Comparison of ENCODE assay signal across 8 cellular contexts in the genomic region with DNA sequence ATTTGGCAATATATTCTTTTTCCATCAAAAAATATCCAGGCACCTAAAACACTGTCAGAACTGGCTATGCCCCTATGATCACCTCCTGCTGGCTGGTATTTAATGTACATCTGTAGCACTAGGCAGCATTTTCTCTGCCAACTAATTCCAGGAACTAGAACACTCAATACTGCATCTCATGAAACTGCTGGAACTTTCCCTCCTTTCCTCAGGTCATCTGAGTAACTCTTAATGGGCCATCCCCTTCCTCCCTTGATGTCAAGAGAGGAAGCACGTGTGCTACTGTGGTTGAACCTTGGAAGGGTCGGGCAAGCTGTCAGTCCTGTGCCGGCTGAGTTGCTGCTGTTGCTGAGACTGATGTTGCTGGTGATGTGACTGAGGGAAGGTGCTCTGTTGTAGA. TPM values are rescaled to one million over a fixed set of nuclear protein-coding genes. Genes with fewer than 3 reads are reported as not detected.
DNase-seq lines count a peak whose midpoint lies in the region; ATAC-seq and TF ChIP-seq lines count a peak whose summit lies in the region.

No MANE protein-coding gene starts in this region.

- H3K36me3 ChIP-seq in gastrocnemius medialis, result peaks cover 0 to 59% of the 10 kb centered on the region in 2 donors

- H3K4me3 Mint-ChIP-seq in activated CD4-positive, alpha-beta memory T cell treated with anti-CD3 and anti-CD28 coated beads, Interleukin-2, amount 10 ng/mL, durations not matched to agents 7 days and 5 days, result no peak overlapping the region

- H3K27me3 ChIP-seq in gastrocnemius medialis, result no peaks in the 10 kb centered on the region

- CTCF ChIA-PET in activated CD4-positive, alpha-beta memory T cell treated with anti-CD3 and anti-CD28 coated beads, Interleukin-2, amount 10 ng/mL, durations not matched to agents 7 days and 5 days (lab: Charles Lee), result interaction anchor here (0.6 kb wide), 1 partner anchor 14 kb away, joined by 3 read pairs; no protein-coding TSS in a partner anchor

- no peak for TF ChIP-seq POLR2A in gastrocnemius medialis (IDR thresholded peaks at IDR 0.05)

- peak; percentile 41 for DNase-seq in activated CD4-positive, alpha-beta memory T cell treated with anti-CD3 and anti-CD28 coated beads, Interleukin-2, amount 10 ng/mL, durations not matched to agents 7 days and 5 days
- DNase-seq in iris pigment epithelial cell (ENCODE audit: low read depth) (peak; percentile 49), NCI-H128 (lab: John Stamatoyannopoulos, UW; ENCODE audit: unreplicated experiment) (no peak), gastrocnemius medialis (no peak), NCI-H1105 treated with DMSO at 0.1 percent for 48 hours (lab: John Stamatoyannopoulos, UW) (no peak), GOT3 (lab: John Stamatoyannopoulos, UW) (no peak)

- TF ChIP-seq CTCF in gastrocnemius medialis (IDR thresholded peaks at IDR 0.05 in 4 of 5, conservative IDR thresholded peaks at IDR 0.05 in 1 of 5), result no peak

- H3K4me3 ChIP-seq in gastrocnemius medialis, result no peak overlapping the region

- H3K27ac Mint-ChIP-seq in activated CD4-positive, alpha-beta memory T cell treated with anti-CD3 and anti-CD28 coated beads, Interleukin-2, amount 10 ng/mL, durations not matched to agents 7 days and 5 days, result no peak overlapping the region

- intact Hi-C loops in gastrocnemius medialis (cut with DNase I; ENCODE audit: low total_unique reads), result no loop called here

- H3K9me3 ChIP-seq in gastrocnemius medialis, result no peaks in the 10 kb centered on the region

- in situ Hi-C loops in gastrocnemius medialis (cut with MboI; ENCODE audit: low sequenced_read_pairs in 4 of 4), result no loop called here

- peaks cover 17% of the 10 kb centered on the region for H3K4me1 Mint-ChIP-seq in activated CD4-positive, alpha-beta memory T cell treated with anti-CD3 and anti-CD28 coated beads, Interleukin-2, amount 10 ng/mL, durations not matched to agents 7 days and 5 days

- no peaks in the 10 kb centered on the region for H3K27me3 Mint-ChIP-seq in activated CD4-positive, alpha-beta memory T cell treated with anti-CD3 and anti-CD28 coated beads, Interleukin-2, amount 10 ng/mL, durations not matched to agents 7 days and 5 days

- ATAC-seq in GM18508 (IDR thresholded peaks at IDR 0.05; ENCODE audit: insufficient read depth, unreplicated experiment) (peak; percentile 64), HG02759 (IDR thresholded peaks at IDR 0.05; ENCODE audit: unreplicated experiment) (peak; percentile 83), gastrocnemius medialis (no peak)

- H3K4me1 ChIP-seq in gastrocnemius medialis, result no peaks in the 10 kb centered on the region

- H3K36me3 Mint-ChIP-seq in activated CD4-positive, alpha-beta memory T cell treated with anti-CD3 and anti-CD28 coated beads, Interleukin-2, amount 10 ng/mL, durations not matched to agents 7 days and 5 days (ENCODE audit: low read depth), result peaks cover 53% of the 10 kb centered on the region

- no peak overlapping the region for H3K27ac ChIP-seq in gastrocnemius medialis

- no peaks in the 10 kb centered on the region for H3K9me3 Mint-ChIP-seq in activated CD4-positive, alpha-beta memory T cell treated with anti-CD3 and anti-CD28 coated beads, Interleukin-2, amount 10 ng/mL, durations not matched to agents 7 days and 5 days

- POLR2A ChIA-PET in activated CD4-positive, alpha-beta memory T cell treated with anti-CD3 and anti-CD28 coated beads, Interleukin-2, amount 10 ng/mL, durations not matched to agents 7 days and 5 days (lab: Charles Lee), result interaction anchor here (1.1 to 1.4 kb wide), 3 partner anchors 11 to 89 kb away, joined by 3 to 4 read pairs (median 4); a partner anchor contains a TSS

RNA-seq across cellular contexts. Expression of a gene that starts 39.4 kb away (rescaled TPM):
- 10 to 100 TPM; 68.2 to 70.1 TPM for total RNA-seq in activated CD4-positive, alpha-beta memory T cell treated with anti-CD3 and anti-CD28 coated beads, Interleukin-2, amount 10 ng/mL, durations not matched to agents 7 days and 5 days
- total RNA-seq in gastrocnemius medialis, result 10 to 100 TPM; 23.5 to 80.3 (median 48.9) TPM

Comparison
In these comparisons a context has a peak if more than half of its experiments do, and no peak if none do; other contexts are left out.
1. ATAC-seq: peak in GM18508 (single experiment) and HG02759 (single experiment); none in gastrocnemius medialis (0 of 2).
2. DNase-seq: peak in activated CD4-positive, alpha-beta memory T cell treated with anti-CD3 and anti-CD28 coated beads, Interleukin-2, amount 10 ng/mL, durations not matched to agents 7 days and 5 days (single experiment) and iris pigment epithelial cell (single experiment); none in NCI-H128 (single experiment), gastrocnemius medialis (0 of 2), NCI-H1105 treated with DMSO at 0.1 percent for 48 hours (single experiment) and GOT3 (single experiment).